10 cellular contexts compared by ENCODE assay signal in genomic region chr7:33841031-33841430, GRCh38.
DNase-seq lines count a peak whose midpoint lies in the region; TF ChIP-seq lines count a peak whose summit lies in the region.
"Had no signal": no experiment of that assay in that cellular context is flagged by ENCODE, and none has a peak within 500 bp of the region (broad histone marks: within the 10 kb centered on the region; RNA-seq: fewer than 3 reads in every experiment).

No MANE protein-coding gene starts in this region.

- H3K4me3 Mint-ChIP-seq in CD14-positive monocyte = no peak overlapping the region
- H3K4me3 Mint-ChIP-seq: CD8-positive, alpha-beta memory T cell had no signal

- intact Hi-C loops in CD14-positive monocyte (cut with micrococcal nuclease) = no loop called here

- 28% methylated on average over 1 of the region's 1 CpG for WGBS in hepatocyte (ENCODE audit: low lambda C conversion rate, missing lambda C conversion rate)

- H3K79me2 ChIP-seq in hepatocyte = no peaks in the 10 kb centered on the region

- peak; percentile 8 for DNase-seq in NCI-H82 (lab: John Stamatoyannopoulos, UW)
- DNase-seq in NCI-H82 treated with DMSO at 0.1 percent for 48 hours (lab: John Stamatoyannopoulos, UW; ENCODE audit: unreplicated experiment) = no peak
- DNase-seq in SK-N-DZ (ENCODE audit: low spot score) = peak; percentile 15
- peak; percentile 26 for DNase-seq in fibroblast of gingiva (ENCODE audit: low read depth)
- DNase-seq in CD14-positive monocyte (ENCODE audit: low spot score) = no peak
- no peak for DNase-seq in hepatocyte (ENCODE audit: low spot score)
- DNase-seq: Caco-2; CD8-positive, alpha-beta memory T cell had no signal

- H3K4me1 ChIP-seq in hepatocyte (ENCODE audit: insufficient read depth) = no peaks in the 10 kb centered on the region
- H3K4me1 ChIP-seq: Caco-2 had no signal

- H3K9me3 ChIP-seq in hepatocyte (ENCODE audit: low read depth) = no peaks in the 10 kb centered on the region
- H3K9me3 ChIP-seq: Caco-2 had no signal

- no peaks in the 10 kb centered on the region for H3K36me3 ChIP-seq in hepatocyte (replicated peaks; ENCODE audit: insufficient read depth, low read depth)

- peaks cover 3% of the 10 kb centered on the region for H3K27me3 ChIP-seq in hepatocyte

- TF ChIP-seq CTCF in CD14-positive monocyte (IDR thresholded peaks at IDR 0.05) (no peak), hepatocyte (IDR thresholded peaks at IDR 0.05; ENCODE audit: poor library complexity) (no peak)

- H3K4me2 ChIP-seq in hepatocyte = no peak overlapping the region

- H3K4me3 ChIP-seq in hepatocyte = no peak overlapping the region
- H3K4me3 ChIP-seq: GM23248 had no signal

- H3K27ac Mint-ChIP-seq in CD14-positive monocyte = no peak overlapping the region
- H3K27ac Mint-ChIP-seq: CD8-positive, alpha-beta memory T cell had no signal

- H3K36me3 Mint-ChIP-seq in CD14-positive monocyte = no peaks in the 10 kb centered on the region

- no peaks in the 10 kb centered on the region for H3K9me2 ChIP-seq in hepatocyte (replicated peaks; ENCODE audit: insufficient read depth)

- peaks cover 2 to 16% (median 11%) of the 10 kb centered on the region in 7 donors for H3K9me3 Mint-ChIP-seq in CD14-positive monocyte

- H2AFZ ChIP-seq in hepatocyte = no peak overlapping the region
- H2AFZ ChIP-seq: GM23248 had no signal

- no peaks in the 10 kb centered on the region for H3K4me1 Mint-ChIP-seq in CD14-positive monocyte
- H3K4me1 Mint-ChIP-seq: CD8-positive, alpha-beta memory T cell had no signal

- H3K27ac ChIP-seq in hepatocyte = no peak overlapping the region
- H3K27ac ChIP-seq: GM23248, HL-60 had no signal

- H3K27me3 Mint-ChIP-seq in CD14-positive monocyte (ENCODE audit: low read depth in 3 of 3) = no peaks in the 10 kb centered on the region

- no peaks in the 10 kb centered on the region for H4K20me1 ChIP-seq in hepatocyte (ENCODE audit: insufficient read depth, poor library complexity, severe bottlenecking)

Comparison
In these comparisons a context has a peak if more than half of its experiments do, and no peak if none do; other contexts are left out.
1. DNase-seq: peak in NCI-H82 (single experiment), SK-N-DZ (single experiment) and fibroblast of gingiva (single experiment); none in NCI-H82 treated with DMSO at 0.1 percent for 48 hours (single experiment), CD14-positive monocyte (single experiment) and hepatocyte (single experiment).